Comparison of ENCODE assay signal across 1 cellular context in the genomic region with DNA sequence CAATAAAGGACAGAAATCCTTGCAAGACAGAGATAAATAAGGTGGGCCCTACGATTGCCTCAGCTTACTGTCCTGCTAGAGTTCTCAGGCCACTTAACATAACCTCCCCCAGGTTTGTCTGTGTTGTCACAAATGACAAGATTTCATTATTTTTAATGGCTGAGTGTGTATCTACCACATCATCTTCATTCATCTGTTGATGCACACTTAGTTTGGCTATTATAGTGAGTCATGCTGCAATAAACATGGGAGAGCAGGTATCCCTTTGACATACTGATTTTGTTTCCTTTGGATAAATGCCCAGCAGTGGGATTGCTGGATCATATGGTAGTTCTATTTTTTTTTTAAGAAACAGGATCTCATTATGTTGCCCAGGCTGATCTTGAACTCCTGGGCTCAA.
TF ChIP-seq lines count a peak whose summit lies in the region.

No MANE protein-coding gene starts in this region.

TF ChIP-seq in SK-N-SH, 30 proteins besides CTCF, POLR2A, EP300 and RAD21 (continued from another document):
- TF ChIP-seq POLR2AphosphoS5 (IDR thresholded peaks at IDR 0.05; ENCODE audit: low read depth, low read length) (peak; percentile 70; the same call in 1 of the 2 replicates), MAX (IDR thresholded peaks at IDR 0.05; ENCODE audit: low read depth) (no peak; the same call in 1 of the 2 replicates), TCF12 (IDR thresholded peaks at IDR 0.05) (peak; percentile 92), NFIC (IDR thresholded peaks at IDR 0.05; ENCODE audit: borderline replicate concordance) (peak; percentile 96), GATA2 (CRISPR knock-in tag; IDR thresholded peaks at IDR 0.05) (peak; percentile 21; the same call in 1 of the 2 replicates), USF1 (IDR thresholded peaks at IDR 0.05; ENCODE audit: borderline replicate concordance, low read depth) (no peak), JUND (IDR thresholded peaks at IDR 0.05) (peak; percentile 95), RXRA (IDR thresholded peaks at IDR 0.05; ENCODE audit: borderline replicate concordance, low read depth) (peak; percentile 70; the same call in 1 of the 2 replicates), TEAD4 (IDR thresholded peaks at IDR 0.05; ENCODE audit: borderline replicate concordance, insufficient read depth) (peak; percentile 80; the same call in 1 of the 2 replicates)
